27 cellular contexts compared by ENCODE assay signal in genomic region chr20:21082584-21082983, GRCh38. TPM values are rescaled to one million over a fixed set of nuclear protein-coding genes. Genes with fewer than 3 reads are reported as not detected.
DNase-seq lines count a peak whose midpoint lies in the region; ATAC-seq, FAIRE-seq and TF ChIP-seq lines count a peak whose summit lies in the region.
"Had no signal": no experiment of that assay in that cellular context is flagged by ENCODE, and none has a peak within 500 bp of the region (broad histone marks: within the 10 kb centered on the region; RNA-seq: fewer than 3 reads in every experiment).

No MANE protein-coding gene starts in this region.

- in situ Hi-C loops in HepG2 (cut with HindIII; ENCODE audit: extremely low pct_ligation_motif_present, low pct_unique_long_range_greater_than_20kb), result no loop called here

- intact Hi-C loops in HepG2 (cut with micrococcal nuclease; ENCODE audit: unreplicated experiment) (no loop called here), right lobe of liver (cut with DNase I) (no loop called here)

- H3K4me3 Mint-ChIP-seq in WTC11 (no peak overlapping the region), osteocyte (ENCODE audit: unreplicated experiment) (no peak overlapping the region)
- H3K4me3 Mint-ChIP-seq: CD14-positive monocyte; CD4-positive, alpha-beta T cell; CD8-positive, alpha-beta memory T cell; H9; HFFc6 had no signal

- ATAC-seq in HepG2 (peak; percentile 42; the same call in 2 of the 3 replicates), right lobe of liver (no peak), WTC11 (peak; percentile 57; the same call in 1 of the 2 replicates), GM19035 (IDR thresholded peaks at IDR 0.05; ENCODE audit: unreplicated experiment) (no peak)

- TF ChIP-seq EP300 in HepG2 (IDR thresholded peaks at IDR 0.05; ENCODE audit: low read depth in 2 of 2, low read length in 2 of 2) (no peak), HepG2 (CRISPR knock-in tag; IDR thresholded peaks at IDR 0.05; ENCODE audit: borderline replicate concordance) (no peak)

- TF ChIP-seq CTCF in HepG2 (CRISPR knock-in tag; IDR thresholded peaks at IDR 0.05), result no peak
- TF ChIP-seq CTCF in right lobe of liver (IDR thresholded peaks at IDR 0.05), result no peak
- TF ChIP-seq CTCF in WTC11 (IDR thresholded peaks at IDR 0.05), result no peak
- TF ChIP-seq CTCF in osteocyte (IDR thresholded peaks at IDR 0.05), result no peak

- H3K27me3 ChIP-seq in HepG2 (ENCODE audit: control insufficient read depth in 1 of 2, insufficient read depth in 2 of 2, low read length in 2 of 2) (no peaks in the 10 kb centered on the region), right lobe of liver (no peaks in the 10 kb centered on the region)
- H3K27me3 ChIP-seq: BLaER1 treated with 17β-estradiol and CSF1 and Interleukin-3, amounts not matched to agents 10 nM and 100 nM had no signal

- H3K4me1 ChIP-seq in HepG2 (ENCODE audit: insufficient read depth, low read length), result peaks cover 39% of the 10 kb centered on the region
- no peaks in the 10 kb centered on the region for H3K4me1 ChIP-seq in right lobe of liver
- H3K4me1 ChIP-seq: BE2C; BLaER1 treated with 17β-estradiol and CSF1 and Interleukin-3, amounts not matched to agents 10 nM and 100 nM had no signal

- H3K36me3 Mint-ChIP-seq in WTC11 (no peaks in the 10 kb centered on the region), osteocyte (ENCODE audit: unreplicated experiment) (no peaks in the 10 kb centered on the region)
- H3K36me3 Mint-ChIP-seq: CD14-positive monocyte; CD8-positive, alpha-beta memory T cell had no signal

- H3K4me2 ChIP-seq in HepG2 (ENCODE audit: low read depth, low read length), result no peak overlapping the region
- H3K4me2 ChIP-seq: BLaER1 treated with 17β-estradiol and CSF1 and Interleukin-3, amounts not matched to agents 10 nM and 100 nM had no signal

- H3K4me3 ChIP-seq in HepG2 (replicated peaks in 1 of 3; ENCODE audit: insufficient read depth in 1 of 3, low read depth in 2 of 3, low read length in 3 of 3), result no peak overlapping the region
- H3K4me3 ChIP-seq in right lobe of liver, result no peak overlapping the region
- H3K4me3 ChIP-seq: BLaER1 treated with 17β-estradiol and CSF1 and Interleukin-3, amounts not matched to agents 10 nM and 100 nM; GM23248 had no signal

- FAIRE-seq in HepG2 (lab: Jason Lieb, UNC), result no peak
- FAIRE-seq: A204.1, D721Med, GM12891, GM18507 had no signal

- H3K4me1 Mint-ChIP-seq in WTC11, result peaks cover 9% of the 10 kb centered on the region
- no peaks in the 10 kb centered on the region for H3K4me1 Mint-ChIP-seq in osteocyte (ENCODE audit: unreplicated experiment)
- H3K4me1 Mint-ChIP-seq: CD8-positive, alpha-beta memory T cell had no signal

- no TSS peak for BruUV-seq in HepG2 (replicated peaks; lab: Mats Ljungman, UMichigan)

- CTCF ChIA-PET in HepG2 (lab: Yijun Ruan, JAX; ENCODE audit: low intra/inter-chr PET ratio, low total read pairs) (no interaction called here), WTC11 (lab: Charles Lee) (interaction anchor here (1.2 kb wide), 1 partner anchor 34 kb away, joined by 5 read pairs; no protein-coding TSS in a partner anchor)

- H3K9me3 ChIP-seq in HepG2 (ENCODE audit: low read length) (no peaks in the 10 kb centered on the region), right lobe of liver (no peaks in the 10 kb centered on the region)
- H3K9me3 ChIP-seq: BE2C; BLaER1 treated with 17β-estradiol and CSF1 and Interleukin-3, amounts not matched to agents 10 nM and 100 nM had no signal

- H3K9ac ChIP-seq in HepG2 (ENCODE audit: insufficient read depth, low read depth, low read length), result no peak overlapping the region
- H3K9ac ChIP-seq: BLaER1 treated with 17β-estradiol and CSF1 and Interleukin-3, amounts not matched to agents 10 nM and 100 nM; GM23248 had no signal

- no peak overlapping the region for H3K27ac Mint-ChIP-seq in WTC11
- H3K27ac Mint-ChIP-seq in osteocyte (ENCODE audit: unreplicated experiment), result no peak overlapping the region
- H3K27ac Mint-ChIP-seq: CD4-positive, alpha-beta T cell; H9; HFFc6 had no signal

- H3K9me3 Mint-ChIP-seq in WTC11 (peaks cover 12% of the 10 kb centered on the region), osteocyte (ENCODE audit: unreplicated experiment) (no peaks in the 10 kb centered on the region)
- H3K9me3 Mint-ChIP-seq: CD4-positive, alpha-beta T cell; H9; HFFc6 had no signal

- no peaks in the 10 kb centered on the region for H3K79me2 ChIP-seq in HepG2 (ENCODE audit: insufficient read depth, low read length)

- 63% methylated on average over 2 of the region's 2 CpGs for WGBS in HepG2 (ENCODE audit: low lambda C conversion rate)
- 17% methylated on average over 1 of the region's 2 CpGs for WGBS in right lobe of liver (ENCODE audit: insufficient coverage, low coverage, low lambda C conversion rate, missing lambda C conversion rate)

- POLR2A ChIA-PET in HepG2 (lab: Yijun Ruan, JAX), result no interaction called here
- POLR2A ChIA-PET in WTC11 (lab: Charles Lee), result no interaction called here

- H3K27me3 Mint-ChIP-seq in WTC11 (ENCODE audit: low read depth) (no peaks in the 10 kb centered on the region; the same call in 1 of the 2 replicates), osteocyte (ENCODE audit: unreplicated experiment) (peaks cover 18% of the 10 kb centered on the region)

- H3K27ac ChIP-seq in HepG2 (ENCODE audit: extremely low read length, insufficient read depth, low read length), result no peak overlapping the region
- H3K27ac ChIP-seq in right lobe of liver, result no peak overlapping the region
- H3K27ac ChIP-seq: 22Rv1; BLaER1 treated with 17β-estradiol and CSF1 and Interleukin-3, amounts not matched to agents 10 nM and 100 nM; GM23248 had no signal

- no peak for DNase-seq in HepG2 (ENCODE audit: low spot score)
- no peak for DNase-seq in right lobe of liver
- no peak for DNase-seq in WTC11 (ENCODE audit: low spot score)
- peak; percentile 62 for DNase-seq in osteocyte (ENCODE audit: extremely low spot score, unreplicated experiment)
- no peak for DNase-seq in HUDEP-2 (lab: John Stamatoyannopoulos, UW; ENCODE audit: unreplicated experiment in 76 of 76)
- DNase-seq: ACHN; AML-193; BE2C; CD4-positive, alpha-beta T cell; CD8-positive, alpha-beta memory T cell; DMS 273 treated with DMSO at 0.1 percent for 48 hours; DMS79; EL; GF-D8; GM23248; H9; HFFc6 had no signal

- H4K20me1 ChIP-seq in HepG2 (ENCODE audit: insufficient read depth, low read length), result no peaks in the 10 kb centered on the region
- H4K20me1 ChIP-seq: BLaER1 treated with 17β-estradiol and CSF1 and Interleukin-3, amounts not matched to agents 10 nM and 100 nM had no signal

- TF ChIP-seq POLR2A in HepG2 (IDR thresholded peaks at IDR 0.05; ENCODE audit: insufficient read depth in 1 of 2, low read depth in 2 of 2, low read length in 2 of 2) (no peak), right lobe of liver (IDR thresholded peaks at IDR 0.05) (no peak)

- no peak for TF ChIP-seq RAD21 in HepG2 (CRISPR knock-in tag; IDR thresholded peaks at IDR 0.05)

- H3K36me3 ChIP-seq in HepG2 (replicated peaks in 1 of 2; ENCODE audit: control insufficient read depth in 1 of 2, insufficient read depth in 2 of 2, low read length in 2 of 2) (no peaks in the 10 kb centered on the region), right lobe of liver (no peaks in the 10 kb centered on the region)
- H3K36me3 ChIP-seq: BE2C; BLaER1 treated with 17β-estradiol and CSF1 and Interleukin-3, amounts not matched to agents 10 nM and 100 nM had no signal

- H2AFZ ChIP-seq in HepG2 (ENCODE audit: low read length), result no peak overlapping the region
- H2AFZ ChIP-seq: GM23248 had no signal

RNA-seq across cellular contexts. Expression of gene LINC00237, which starts 23.6 kb away (rescaled TPM):
- total RNA-seq in HepG2 (2016; rRNA removed; fragmentation: Illumina TruSeq; extraction: Trizol) (not detected in 2 replicates), right lobe of liver (not detected), WTC11 (2021) (0.78 to 3.1 TPM (median 0.80 TPM) in 3 replicates), osteocyte (not detected in 2 replicates)
- not detected in 2 replicates for total RNA-seq in HepG2 (2016; cell fraction: cytosol; rRNA removed; fragmentation: Illumina TruSeq; extraction: Trizol; ENCODE audit: low read depth)
- total RNA-seq in HepG2 (2016; cell fraction: insoluble cytoplasmic fraction; rRNA removed; fragmentation: Illumina TruSeq; extraction: Trizol), result not detected in 2 replicates
- not detected in 2 replicates for total RNA-seq in HepG2 (2016; cell fraction: membrane; rRNA removed; fragmentation: Illumina TruSeq; extraction: Trizol)
- total RNA-seq in HepG2 (2016; cell fraction: nucleus; rRNA removed; fragmentation: Illumina TruSeq; extraction: Trizol), result not detected in 2 replicates
- not detected in 2 replicates for polyA plus RNA-seq in HepG2 (2011; rRNA removed)
- not detected in 2 replicates for polyA plus RNA-seq in HepG2 (2011; cell fraction: cytosol; rRNA removed)
- polyA plus RNA-seq in HepG2 (2011; cell fraction: nucleus; rRNA removed), result not detected in 2 replicates
- polyA plus RNA-seq in HepG2 (2012), result not detected in 2 replicates
- polyA plus RNA-seq in HepG2 (2016; cell fraction: cytosol; fragmentation: Illumina TruSeq; extraction: Trizol; ENCODE audit: low read depth), result not detected in 2 replicates
- not detected in 2 replicates for polyA plus RNA-seq in HepG2 (2016; cell fraction: insoluble cytoplasmic fraction; fragmentation: Illumina TruSeq; extraction: Trizol; ENCODE audit: low read depth)
- not detected in 2 replicates for polyA plus RNA-seq in HepG2 (2016; cell fraction: membrane; fragmentation: Illumina TruSeq; extraction: Trizol; ENCODE audit: low read depth)
- not detected in 2 replicates for polyA plus RNA-seq in HepG2 (2016; cell fraction: nucleus; fragmentation: Illumina TruSeq; extraction: Trizol; ENCODE audit: insufficient read depth, low read depth)
- polyA minus RNA-seq in HepG2 (2011; rRNA and poly(A)+ RNA removed; ENCODE audit: low replicate concordance), result not detected in 2 replicates
- polyA minus RNA-seq in HepG2 (2011; cell fraction: cytosol; rRNA and poly(A)+ RNA removed), result not detected in 2 replicates
- not detected in 2 replicates for polyA minus RNA-seq in HepG2 (2011; cell fraction: nucleus; rRNA and poly(A)+ RNA removed)
- total RNA-seq: CD4-positive, alpha-beta T cell; CD8-positive, alpha-beta memory T cell; G401; GM23248; H4; HFFc6 had no signal
- polyA plus RNA-seq: CD8-positive, alpha-beta memory T cell; GM23248 had no signal

RNA-seq across cellular contexts. Expression of gene KIZ, which starts 43.3 kb away (rescaled TPM):
- total RNA-seq in HepG2 (2016; rRNA removed; fragmentation: Illumina TruSeq; extraction: Trizol), result 46.3 and 55.6 TPM in 2 replicates
- 20.4 and 20.5 TPM in 2 replicates for total RNA-seq in HepG2 (2016; cell fraction: cytosol; rRNA removed; fragmentation: Illumina TruSeq; extraction: Trizol; ENCODE audit: low read depth)
- total RNA-seq in HepG2 (2016; cell fraction: insoluble cytoplasmic fraction; rRNA removed; fragmentation: Illumina TruSeq; extraction: Trizol), result 48.0 and 57.7 TPM in 2 replicates
- total RNA-seq in HepG2 (2016; cell fraction: membrane; rRNA removed; fragmentation: Illumina TruSeq; extraction: Trizol), result 22.8 and 24.5 TPM in 2 replicates
- 64.1 and 65.7 TPM in 2 replicates for total RNA-seq in HepG2 (2016; cell fraction: nucleus; rRNA removed; fragmentation: Illumina TruSeq; extraction: Trizol)
- 77.9 and 114 TPM in 2 replicates for polyA plus RNA-seq in HepG2 (2011; rRNA removed)
- polyA plus RNA-seq in HepG2 (2011; cell fraction: cytosol; rRNA removed), result 33.9 and 39.9 TPM in 2 replicates
- polyA plus RNA-seq in HepG2 (2011; cell fraction: nucleus; rRNA removed), result 223 and 433 TPM in 2 replicates
- polyA plus RNA-seq in HepG2 (2012), result 40.7 and 57.0 TPM in 2 replicates
- polyA plus RNA-seq in HepG2 (2016; cell fraction: cytosol; fragmentation: Illumina TruSeq; extraction: Trizol; ENCODE audit: low read depth), result 9.0 and 10.7 TPM in 2 replicates
- 48.1 and 51.2 TPM in 2 replicates for polyA plus RNA-seq in HepG2 (2016; cell fraction: insoluble cytoplasmic fraction; fragmentation: Illumina TruSeq; extraction: Trizol; ENCODE audit: low read depth)
- polyA plus RNA-seq in HepG2 (2016; cell fraction: membrane; fragmentation: Illumina TruSeq; extraction: Trizol; ENCODE audit: low read depth), result 13.9 and 15.1 TPM in 2 replicates
- 69.5 and 81.6 TPM in 2 replicates for polyA plus RNA-seq in HepG2 (2016; cell fraction: nucleus; fragmentation: Illumina TruSeq; extraction: Trizol; ENCODE audit: insufficient read depth, low read depth)
- polyA minus RNA-seq in HepG2 (2011; rRNA and poly(A)+ RNA removed; ENCODE audit: low replicate concordance), result 4.7 and 26.3 TPM in 2 replicates
- 28.5 and 33.0 TPM in 2 replicates for polyA minus RNA-seq in HepG2 (2011; cell fraction: cytosol; rRNA and poly(A)+ RNA removed)
- 210 and 232 TPM in 2 replicates for polyA minus RNA-seq in HepG2 (2011; cell fraction: nucleus; rRNA and poly(A)+ RNA removed)
- 10 to 100 TPM in 1 of 6 experiments, 1 to 10 TPM in 5; 5.1 to 11.5 (median 7.4) TPM for total RNA-seq in right lobe of liver
- total RNA-seq in WTC11 (2021), result 39.6 to 43.6 TPM (median 41.8 TPM) in 3 replicates
- total RNA-seq in osteocyte, result 16.9 and 21.2 TPM in 2 replicates

Comparison
In these comparisons a context has a peak if more than half of its experiments do, and no peak if none do; other contexts are left out.
1. ATAC-seq: peak in HepG2 (single experiment) and WTC11 (single experiment); none in right lobe of liver (0 of 4) and GM19035 (single experiment).